In the genomic region with DNA sequence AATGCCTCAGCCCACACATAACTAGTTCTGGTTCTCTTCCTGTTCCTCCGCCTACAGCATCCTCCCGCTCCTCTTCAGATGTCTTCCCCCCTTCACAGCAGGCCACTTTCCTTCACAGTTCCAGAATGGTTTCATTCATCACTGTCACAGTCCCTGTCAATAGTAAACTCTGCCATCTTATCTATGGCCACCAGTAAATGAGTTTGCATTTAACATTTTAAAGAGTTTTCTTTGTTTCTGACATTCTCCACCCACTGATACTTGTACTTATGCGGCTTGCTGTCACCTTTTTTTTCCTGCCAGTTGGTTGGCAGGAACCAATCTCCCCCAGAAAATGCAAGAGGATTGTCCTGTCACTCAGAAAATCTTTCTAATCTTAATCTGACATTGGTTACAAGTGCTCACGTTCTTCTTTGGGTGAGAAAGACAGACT, we compare ENCODE assay signal across 11 cellular contexts.
DNase-seq lines count a peak whose midpoint lies in the region; ATAC-seq and TF ChIP-seq lines count a peak whose summit lies in the region.
"Had no signal": no experiment of that assay in that cellular context is flagged by ENCODE, and none has a peak within 500 bp of the region (broad histone marks: within the 10 kb centered on the region; RNA-seq: fewer than 3 reads in every experiment).

No MANE protein-coding gene starts in this region.

- peak overlapping the region; percentile 20 for H3K4me3 Mint-ChIP-seq in stimulated activated naive CD8-positive, alpha-beta T cell treated with anti-CD3 and anti-CD28 coated beads, Interleukin-15, Interleukin-2, amounts not matched to agents 100 ng/mL and 50 ng/mL, for 24 hours
- H3K4me3 Mint-ChIP-seq: B cell had no signal

- no peaks in the 10 kb centered on the region for H3K36me3 Mint-ChIP-seq in stimulated activated naive CD8-positive, alpha-beta T cell treated with anti-CD3 and anti-CD28 coated beads, Interleukin-15, Interleukin-2, amounts not matched to agents 100 ng/mL and 50 ng/mL, for 24 hours (ENCODE audit: low read depth)

- H4K20me1 ChIP-seq in PC-9 (ENCODE audit: insufficient read depth), result no peaks in the 10 kb centered on the region

- H3F3A ChIP-seq in PC-9 (ENCODE audit: insufficient read depth, low read depth), result no peaks in the 10 kb centered on the region

- CTCF ChIA-PET in PC-9 (lab: Charles Lee), result no interaction called here

- no peaks in the 10 kb centered on the region for H3K79me2 ChIP-seq in PC-9 (ENCODE audit: low read depth)

- H3K9me3 ChIP-seq in PC-9 (ENCODE audit: insufficient read depth, low read depth), result no peaks in the 10 kb centered on the region

- intact Hi-C loops in PC-9 (cut with micrococcal nuclease; ENCODE audit: unreplicated experiment), result no loop called here

- no peak for TF ChIP-seq CTCF in PC-9 (conservative IDR thresholded peaks at IDR 0.05)

- peak; percentile 64 for ATAC-seq in HG02852 (IDR thresholded peaks at IDR 0.05; ENCODE audit: unreplicated experiment)

- no TSS peak for BruUV-seq in PC-9 (replicated peaks; lab: Mats Ljungman, UMichigan)

- no peak overlapping the region for H3K4me2 ChIP-seq in PC-9

- no peaks in the 10 kb centered on the region for H3K9me2 ChIP-seq in PC-9 (ENCODE audit: insufficient read depth)

- POLR2A ChIA-PET in PC-9 (lab: Charles Lee; ENCODE audit: unreplicated experiment), result no interaction called here

- peaks cover 19% of the 10 kb centered on the region for H3K4me1 Mint-ChIP-seq in stimulated activated naive CD8-positive, alpha-beta T cell treated with anti-CD3 and anti-CD28 coated beads, Interleukin-15, Interleukin-2, amounts not matched to agents 100 ng/mL and 50 ng/mL, for 24 hours (ENCODE audit: low read depth)
- H3K4me1 Mint-ChIP-seq: B cell had no signal

- H3K27ac ChIP-seq in PC-9, result no peak overlapping the region

- no peaks in the 10 kb centered on the region for H3K36me3 ChIP-seq in PC-9 (ENCODE audit: low read depth)

- DNase-seq in activated naive CD4-positive, alpha-beta T cell treated with Interleukin-2 at 50 U/mL for 16 hours, result peak; percentile 2
- DNase-seq in activated naive CD4-positive, alpha-beta T cell (lab: John Stamatoyannopoulos, UW), result no peak
- peak; percentile 0 for DNase-seq in activated T-cell treated with anti-CD3 and anti-CD28 coated beads for 48 hours (ENCODE audit: low read depth)
- no peak for DNase-seq in NK-92 (lab: John Stamatoyannopoulos, UW; ENCODE audit: unreplicated experiment)
- no peak for DNase-seq in PC-9
- no peak for DNase-seq in NCI-H446 treated with DMSO at 0.1 percent for 48 hours (lab: John Stamatoyannopoulos, UW)
- DNase-seq: activated CD8-positive, alpha-beta memory T cell treated with anti-CD3 and anti-CD28 coated beads, Interleukin-2, amount 50 U/mL, for 48 hours; retina had no signal

- H3K27ac Mint-ChIP-seq in stimulated activated naive CD8-positive, alpha-beta T cell treated with anti-CD3 and anti-CD28 coated beads, Interleukin-15, Interleukin-2, amounts not matched to agents 100 ng/mL and 50 ng/mL, for 24 hours, result peak overlapping the region; percentile 89
- H3K27ac Mint-ChIP-seq: B cell had no signal

- no peak overlapping the region for H3K4me3 ChIP-seq in PC-9

- H3K4me1 ChIP-seq in PC-9 (replicated peaks; ENCODE audit: insufficient read depth), result no peaks in the 10 kb centered on the region

- no peaks in the 10 kb centered on the region for H3K27me3 ChIP-seq in PC-9 (ENCODE audit: insufficient read depth, low read depth)

- H2AFZ ChIP-seq in PC-9, result no peak overlapping the region

- no peaks in the 10 kb centered on the region for H3K9me3 Mint-ChIP-seq in stimulated activated naive CD8-positive, alpha-beta T cell treated with anti-CD3 and anti-CD28 coated beads, Interleukin-15, Interleukin-2, amounts not matched to agents 100 ng/mL and 50 ng/mL, for 24 hours

- no peaks in the 10 kb centered on the region for H3K27me3 Mint-ChIP-seq in stimulated activated naive CD8-positive, alpha-beta T cell treated with anti-CD3 and anti-CD28 coated beads, Interleukin-15, Interleukin-2, amounts not matched to agents 100 ng/mL and 50 ng/mL, for 24 hours
- H3K27me3 Mint-ChIP-seq: B cell had no signal

Comparison
In these comparisons a context has a peak if more than half of its experiments do, and no peak if none do; other contexts are left out.
1. DNase-seq: peak in activated naive CD4-positive, alpha-beta T cell treated with Interleukin-2 at 50 U/mL for 16 hours (single experiment) and activated T-cell treated with anti-CD3 and anti-CD28 coated beads for 48 hours (single experiment); none in activated naive CD4-positive, alpha-beta T cell (0 of 4), NK-92 (single experiment), PC-9 (0 of 2) and NCI-H446 treated with DMSO at 0.1 percent for 48 hours (single experiment).